Comparison of ENCODE assay signal across 13 cellular contexts in genomic region chr9:133118568-133118967, GRCh38. TPM values are rescaled to one million over a fixed set of nuclear protein-coding genes. Genes with fewer than 3 reads are reported as not detected.
DNase-seq lines count a peak whose midpoint lies in the region; ATAC-seq, FAIRE-seq and TF ChIP-seq lines count a peak whose summit lies in the region.
"Had no signal": no experiment of that assay in that cellular context is flagged by ENCODE, and none has a peak within 500 bp of the region (broad histone marks: within the 10 kb centered on the region; RNA-seq: fewer than 3 reads in every experiment).

No MANE protein-coding gene starts in this region.

- TF ChIP-seq EP300 in SK-N-SH (IDR thresholded peaks at IDR 0.05; ENCODE audit: borderline replicate concordance in 1 of 2, low read depth in 1 of 2, low read length in 1 of 2) (no peak), K562 (IDR thresholded peaks at IDR 0.05; ENCODE audit: low read length) (no peak)

- FAIRE-seq in K562 (lab: Jason Lieb, UNC), result no peak
- FAIRE-seq: small intestine had no signal

- H4K20me1 ChIP-seq in SK-N-SH (ENCODE audit: insufficient read depth), result peaks cover 63% of the 10 kb centered on the region
- H4K20me1 ChIP-seq in K562 (replicated peaks; ENCODE audit: control insufficient read depth, insufficient read depth, low read length), result peaks cover 20% of the 10 kb centered on the region

- 83% methylated on average over 3 of the region's 3 CpGs for WGBS in SK-N-SH (ENCODE audit: low lambda C conversion rate)
- 87% methylated on average over 3 of the region's 3 CpGs for WGBS in K562 (ENCODE audit: insufficient coverage, low coverage, missing lambda C conversion rate)

- ATAC-seq in SK-N-SH treated with all-trans-retinoic acid at 6 μM for 48 hours, result no peak
- ATAC-seq in K562, result no peak
- no peak for ATAC-seq in lower lobe of right lung
- no peak for ATAC-seq in stimulated activated naive CD8-positive, alpha-beta T cell treated with anti-CD3 and anti-CD28 coated beads, Interleukin-15, amount 100 ng/mL, for 72 hours
- ATAC-seq in GM19328 (IDR thresholded peaks at IDR 0.05; ENCODE audit: unreplicated experiment), result no peak

- H3F3A ChIP-seq in SK-N-SH (replicated peaks; ENCODE audit: insufficient read depth), result peaks cover 19% of the 10 kb centered on the region

- in situ Hi-C loops in K562 (cut with MboI), result no loop called here

- intact Hi-C loops in K562 (cut with micrococcal nuclease) (no loop called here), lower lobe of right lung (cut with DNase I) (no loop called here)

- H3K79me2 ChIP-seq in SK-N-SH (ENCODE audit: insufficient read depth) (peaks cover 29% of the 10 kb centered on the region), K562 (ENCODE audit: control insufficient read depth, insufficient read depth, low read length) (peaks cover 86% of the 10 kb centered on the region)

- H3K27me3 Mint-ChIP-seq in stimulated activated naive CD8-positive, alpha-beta T cell treated with anti-CD3 and anti-CD28 coated beads, Interleukin-15, amount 100 ng/mL, for 72 hours, result no peaks in the 10 kb centered on the region

- peaks cover 22 to 84% of the 10 kb centered on the region in 2 experiments for H3K4me1 ChIP-seq in SK-N-SH (ENCODE audit: control insufficient read depth in 1 of 2, insufficient read depth in 2 of 2, low read depth in 1 of 2, low read length in 1 of 2)
- H3K4me1 ChIP-seq in K562 (replicated peaks in 1 of 2; ENCODE audit: control insufficient read depth in 2 of 2, insufficient read depth in 2 of 2, low read length in 2 of 2), result peaks cover 54 to 95% of the 10 kb centered on the region in 2 experiments
- H3K4me1 ChIP-seq in lower lobe of right lung, result peaks cover 93% of the 10 kb centered on the region

- TF ChIP-seq POLR2A in K562 (conservative IDR thresholded peaks at IDR 0.05), result no peak

- no peak for TF ChIP-seq RAD21 in SK-N-SH (IDR thresholded peaks at IDR 0.05; ENCODE audit: low read length)
- TF ChIP-seq RAD21 in K562 (CRISPR knock-in tag; conservative IDR thresholded peaks at IDR 0.05 in 1 of 2, IDR thresholded peaks at IDR 0.05 in 1 of 2), result no peak

- H3K36me3 ChIP-seq in SK-N-SH (replicated peaks in 1 of 2; ENCODE audit: control insufficient read depth in 1 of 2, insufficient read depth in 2 of 2, low read length in 1 of 2) (peaks cover 0 to 5% of the 10 kb centered on the region in 2 experiments), K562 (ENCODE audit: control insufficient read depth, insufficient read depth, low read length) (peaks cover 17% of the 10 kb centered on the region; the same call in 2 of the 3 replicates), lower lobe of right lung (no peaks in the 10 kb centered on the region)

- H3K9me3 Mint-ChIP-seq in stimulated activated naive CD8-positive, alpha-beta T cell treated with anti-CD3 and anti-CD28 coated beads, Interleukin-15, amount 100 ng/mL, for 72 hours, result no peaks in the 10 kb centered on the region

- H3K4me2 ChIP-seq in SK-N-SH (peak overlapping the region; percentile 98; the same call in 1 of the 2 replicates), K562 (ENCODE audit: insufficient read depth, low read length) (no peak overlapping the region)

- no TSS peak for BruUV-seq in K562 (replicated peaks; lab: Mats Ljungman, UMichigan)

- H3K9ac ChIP-seq in SK-N-SH, result no peak overlapping the region
- peak overlapping the region in 1 of 2 experiments; percentile 94; a peak in 2 of 4 replicates for H3K9ac ChIP-seq in K562 (ENCODE audit: insufficient read depth in 1 of 2, low read depth in 2 of 2, low read length in 2 of 2)

- H3K27ac Mint-ChIP-seq in stimulated activated naive CD8-positive, alpha-beta T cell treated with anti-CD3 and anti-CD28 coated beads, Interleukin-15, amount 100 ng/mL, for 72 hours, result no peak overlapping the region

- H3K27me3 ChIP-seq in SK-N-SH (ENCODE audit: insufficient read depth) (no peaks in the 10 kb centered on the region), K562 (ENCODE audit: control insufficient read depth in 2 of 2, insufficient read depth in 2 of 2, low read length in 2 of 2) (no peaks in the 10 kb centered on the region), lower lobe of right lung (ENCODE audit: low read depth) (no peaks in the 10 kb centered on the region)

- H2AFZ ChIP-seq in SK-N-SH (ENCODE audit: low read depth) (no peak overlapping the region), K562 (ENCODE audit: low read depth, low read length) (no peak overlapping the region)

- H3K27ac ChIP-seq in SK-N-SH (ENCODE audit: low read depth in 2 of 2, low read length in 1 of 2) (peak overlapping the region; percentile 32 to 99; a peak in 3 of 4 replicates), K562 (ENCODE audit: extremely low read depth, low read depth, low read length) (peak overlapping the region; percentile 18; the same call in 1 of the 3 replicates), lower lobe of right lung (peak overlapping the region; percentile 89)
- H3K27ac ChIP-seq: 22Rv1 had no signal

- DNase-seq in SK-N-SH (no peak), K562 (ENCODE audit: extremely low read depth in 1 of 4, low spot score in 3 of 4) (no peak), lower lobe of right lung (peak; percentile 29), 8988T (no peak), cerebellum (ENCODE audit: low spot score) (no peak)
- no peak for DNase-seq in stimulated activated naive CD8-positive, alpha-beta T cell treated with anti-CD3 and anti-CD28 coated beads, Interleukin-15, amount 100 ng/mL, for 72 hours
- DNase-seq: effector memory CD4-positive, alpha-beta T cell; NCI-H2171; SIG-M5; small intestine had no signal

- H3K4me3 ChIP-seq in SK-N-SH (ENCODE audit: low read depth in 2 of 2, low read length in 1 of 2) (peak overlapping the region in 1 of 2 experiments; percentile 71; a peak in 2 of 4 replicates), K562 (no peak overlapping the region), lower lobe of right lung (peak overlapping the region; percentile 85)

- H3K9me3 ChIP-seq in SK-N-SH (no peaks in the 10 kb centered on the region), K562 (replicated peaks; ENCODE audit: control insufficient read depth, insufficient read depth, low read depth, low read length) (no peaks in the 10 kb centered on the region), lower lobe of right lung (no peaks in the 10 kb centered on the region)

- no peaks in the 10 kb centered on the region for H3K9me1 ChIP-seq in K562 (ENCODE audit: control insufficient read depth, insufficient read depth, low read length)

- H3K4me3 Mint-ChIP-seq in stimulated activated naive CD8-positive, alpha-beta T cell treated with anti-CD3 and anti-CD28 coated beads, Interleukin-15, amount 100 ng/mL, for 72 hours, result peak overlapping the region; percentile 44 to 65

- CTCF ChIA-PET in SK-N-SH (lab: Yijun Ruan, JAX) (interaction anchor here (0.6 to 30.3 kb wide), 9 partner anchors 9 to 96 kb away, joined by 3 to 810 read pairs (median 12); partner anchors contain the start of gene GTF3C5), K562 (lab: Yijun Ruan, JAX; ENCODE audit: low intra/inter-chr PET ratio) (no interaction called here)

- POLR2A ChIA-PET in SK-N-SH (lab: Yijun Ruan, JAX), result interaction anchor here (0.8 to 4.6 kb wide), 9 partner anchors 12 to 97 kb away, joined by 3 to 51 read pairs (median 5); no protein-coding TSS in a partner anchor
- POLR2A ChIA-PET in K562 (lab: Yijun Ruan, JAX), result interaction anchor here (0.7 to 2.8 kb wide), 4 partner anchors 10 to 244 kb away, joined by 3 to 12 read pairs (median 3); no protein-coding TSS in a partner anchor

- TF ChIP-seq CTCF in SK-N-SH (IDR thresholded peaks at IDR 0.05) (no peak), K562 (IDR thresholded peaks at IDR 0.05 in 2 of 3, conservative IDR thresholded peaks at IDR 0.05 in 1 of 3; ENCODE audit: insufficient read depth in 2 of 3, low read depth in 1 of 3, low read length in 3 of 3) (no peak), lower lobe of right lung (IDR thresholded peaks at IDR 0.05) (no peak)

- H3K9me2 ChIP-seq in SK-N-SH, result no peaks in the 10 kb centered on the region

- peaks cover 84% of the 10 kb centered on the region for H3K4me1 Mint-ChIP-seq in stimulated activated naive CD8-positive, alpha-beta T cell treated with anti-CD3 and anti-CD28 coated beads, Interleukin-15, amount 100 ng/mL, for 72 hours

RNA-seq across cellular contexts. Expression of gene RALGDS, which starts 2.5 kb away (rescaled TPM):
- polyA plus RNA-seq in SK-N-SH (2012; rRNA removed), result 64.1 and 64.7 TPM in 2 replicates
- 29.8 and 47.9 TPM in 2 replicates for polyA plus RNA-seq in SK-N-SH (2012; cell fraction: cytosol; rRNA removed)
- polyA plus RNA-seq in SK-N-SH (2012; cell fraction: nucleus; rRNA removed), result 152 and 169 TPM in 2 replicates
- total RNA-seq in K562 (2011; cell fraction: chromatin; rRNA removed; ENCODE audit: low replicate concordance), result 62.0 and 176 TPM in 2 replicates
- 78.8 and 97.7 TPM in 2 replicates for total RNA-seq in K562 (2011; cell fraction: nucleolus; rRNA removed)
- total RNA-seq in K562 (2011; cell fraction: nucleoplasm; rRNA removed), result 55.4 and 58.4 TPM in 2 replicates
- total RNA-seq in K562 (2014; rRNA removed), result 27.1 and 36.2 TPM in 2 replicates
- 9.4 and 12.0 TPM in 2 replicates for total RNA-seq in K562 (2014; rRNA removed; fragmentation: Illumina TruSeq; extraction: Trizol)
- 25.8 and 25.9 TPM in 2 replicates for total RNA-seq in K562 (2015; rRNA removed; fragmentation: Illumina TruSeq; extraction: Trizol)
- 28.6 and 37.3 TPM in 2 replicates for total RNA-seq in K562 (2021)
- polyA plus RNA-seq in K562 (2011; rRNA removed), result 40.3 and 45.9 TPM in 2 replicates
- 34.7 and 62.2 TPM in 2 replicates for polyA plus RNA-seq in K562 (2011; cell fraction: cytosol; rRNA removed)
- polyA plus RNA-seq in K562 (2011; cell fraction: nucleus; rRNA removed), result 170 and 326 TPM in 2 replicates
- polyA plus RNA-seq in K562 (2012), result 26.3 and 47.2 TPM in 2 replicates
- 28.7 and 34.9 TPM in 2 replicates for polyA plus RNA-seq in K562 (2014; fragmentation: Illumina TruSeq; extraction: Trizol)
- 1 to 10 TPM in 1 of 2 experiments, under 1 TPM in 1; 0.75 to 2.4 TPM for polyA plus RNA-seq in K562 (2014; fragmentation: Nextera tagmentation; extraction: Ambion mirVana)
- 39.5 and 43.3 TPM in 2 replicates for polyA plus RNA-seq in K562 (2014; rRNA removed)
- 12.0 and 17.4 TPM in 2 replicates for polyA minus RNA-seq in K562 (2011; rRNA and poly(A)+ RNA removed)
- polyA minus RNA-seq in K562 (2011; cell fraction: cytosol; rRNA and poly(A)+ RNA removed), result 13.6 and 18.5 TPM in 2 replicates
- 30.2 and 36.5 TPM in 2 replicates for polyA minus RNA-seq in K562 (2011; cell fraction: nucleus; rRNA and poly(A)+ RNA removed)
- total RNA-seq in lower lobe of right lung, result 71.1 TPM
- total RNA-seq in cerebellum, result 83.9 TPM

RNA-seq across cellular contexts. Expression of gene GBGT1, which starts 45.1 kb away (rescaled TPM):
- 0.45 and 0.51 TPM in 2 replicates for polyA plus RNA-seq in SK-N-SH (2012; rRNA removed)
- polyA plus RNA-seq in SK-N-SH (2012; cell fraction: cytosol; rRNA removed), result 0.22 and 0.30 TPM in 2 replicates
- 1.1 and 1.7 TPM in 2 replicates for polyA plus RNA-seq in SK-N-SH (2012; cell fraction: nucleus; rRNA removed)
- 36.0 and 113 TPM in 2 replicates for total RNA-seq in K562 (2011; cell fraction: chromatin; rRNA removed; ENCODE audit: low replicate concordance)
- total RNA-seq in K562 (2011; cell fraction: nucleolus; rRNA removed), result 65.4 and 76.9 TPM in 2 replicates
- 49.2 and 52.3 TPM in 2 replicates for total RNA-seq in K562 (2011; cell fraction: nucleoplasm; rRNA removed)
- 20.7 and 23.6 TPM in 2 replicates for total RNA-seq in K562 (2014; rRNA removed)
- 6.3 and 9.4 TPM in 2 replicates for total RNA-seq in K562 (2014; rRNA removed; fragmentation: Illumina TruSeq; extraction: Trizol)
- 13.7 and 15.3 TPM in 2 replicates for total RNA-seq in K562 (2015; rRNA removed; fragmentation: Illumina TruSeq; extraction: Trizol)
- 24.6 and 25.8 TPM in 2 replicates for total RNA-seq in K562 (2021)
- 10.1 and 20.2 TPM in 2 replicates for polyA plus RNA-seq in K562 (2011; rRNA removed)
- 19.0 and 25.7 TPM in 2 replicates for polyA plus RNA-seq in K562 (2011; cell fraction: cytosol; rRNA removed)
- polyA plus RNA-seq in K562 (2011; cell fraction: nucleus; rRNA removed), result 44.6 and 60.7 TPM in 2 replicates
- polyA plus RNA-seq in K562 (2012), result 11.5 and 21.9 TPM in 2 replicates
- polyA plus RNA-seq in K562 (2014; fragmentation: Illumina TruSeq; extraction: Trizol), result 17.8 and 18.8 TPM in 2 replicates
- 1 to 10 TPM in 1 of 2 experiments, under 1 TPM in 1; 0.55 to 1.6 TPM for polyA plus RNA-seq in K562 (2014; fragmentation: Nextera tagmentation; extraction: Ambion mirVana)
- polyA plus RNA-seq in K562 (2014; rRNA removed), result 16.1 and 20.6 TPM in 2 replicates
- polyA minus RNA-seq in K562 (2011; rRNA and poly(A)+ RNA removed), result 12.7 and 14.4 TPM in 2 replicates
- polyA minus RNA-seq in K562 (2011; cell fraction: cytosol; rRNA and poly(A)+ RNA removed), result 12.8 and 20.2 TPM in 2 replicates
- polyA minus RNA-seq in K562 (2011; cell fraction: nucleus; rRNA and poly(A)+ RNA removed), result 24.2 and 31.3 TPM in 2 replicates
- total RNA-seq in lower lobe of right lung, result 38.5 TPM
- 3.0 TPM for total RNA-seq in cerebellum

RNA-seq across cellular contexts. Expression of gene CEL, which starts 56.8 kb away (rescaled TPM):
- polyA plus RNA-seq in SK-N-SH (2012; rRNA removed) (0.75 and 0.87 TPM in 2 replicates), K562 (2011; rRNA removed) (0.46 and 0.65 TPM in 2 replicates), K562 (2014; fragmentation: Illumina TruSeq; extraction: Trizol) (0.62 and 0.91 TPM in 2 replicates), K562 (2014; fragmentation: Nextera tagmentation; extraction: Ambion mirVana) (not detected), K562 (2014; rRNA removed) (0.57 and 0.77 TPM in 2 replicates)
- 0.24 and 0.35 TPM in 2 replicates for polyA plus RNA-seq in SK-N-SH (2012; cell fraction: cytosol; rRNA removed)
- 6.3 and 7.8 TPM in 2 replicates for polyA plus RNA-seq in SK-N-SH (2012; cell fraction: nucleus; rRNA removed)
- 2.0 and 6.1 TPM in 2 replicates for total RNA-seq in K562 (2011; cell fraction: chromatin; rRNA removed; ENCODE audit: low replicate concordance)
- 2.8 and 3.8 TPM in 2 replicates for total RNA-seq in K562 (2011; cell fraction: nucleolus; rRNA removed)
- total RNA-seq in K562 (2011; cell fraction: nucleoplasm; rRNA removed), result 2.3 TPM in 2 replicates
- total RNA-seq in K562 (2014; rRNA removed) (0.09 and 0.45 TPM in 2 replicates), K562 (2014; rRNA removed; fragmentation: Illumina TruSeq; extraction: Trizol) (0.15 and 0.16 TPM in 2 replicates), K562 (2015; rRNA removed; fragmentation: Illumina TruSeq; extraction: Trizol) (0.51 and 0.53 TPM in 2 replicates), K562 (2021) (3.0 and 4.0 TPM in 2 replicates), lower lobe of right lung (1.4 TPM), cerebellum (0.73 TPM)
- polyA plus RNA-seq in K562 (2011; cell fraction: cytosol; rRNA removed), result 0.32 and 0.43 TPM in 2 replicates
- polyA plus RNA-seq in K562 (2011; cell fraction: nucleus; rRNA removed), result 2.8 and 6.2 TPM in 2 replicates
- 0.77 and 2.3 TPM in 2 replicates for polyA plus RNA-seq in K562 (2012)
- 0.14 and 0.21 TPM in 2 replicates for polyA minus RNA-seq in K562 (2011; rRNA and poly(A)+ RNA removed)
- not detected in 2 replicates for polyA minus RNA-seq in K562 (2011; cell fraction: cytosol; rRNA and poly(A)+ RNA removed)
- 0.54 and 0.89 TPM in 2 replicates for polyA minus RNA-seq in K562 (2011; cell fraction: nucleus; rRNA and poly(A)+ RNA removed)

Comparison
In these comparisons a context has a peak if more than half of its experiments do, and no peak if none do; other contexts are left out.
1. H3K27ac ChIP-seq: peak in every context shown above with its lines; median percentile 89 in lower lobe of right lung; 66 in SK-N-SH; 18 in K562.